ENCODE assay signal across 9 cellular contexts in genomic region chr5:140220032-140220697, GRCh38. TPM values are rescaled to one million over a fixed set of nuclear protein-coding genes. Genes with fewer than 3 reads are reported as not detected.
DNase-seq lines count a peak whose midpoint lies in the region; ATAC-seq and TF ChIP-seq lines count a peak whose summit lies in the region.
"Had no signal": no experiment of that assay in that cellular context is flagged by ENCODE, and none has a peak within 500 bp of the region (broad histone marks: within the 10 kb centered on the region; RNA-seq: fewer than 3 reads in every experiment).

No MANE protein-coding gene starts in this region.

- H3K9me3 Mint-ChIP-seq in nephron progenitor cell = no peaks in the 10 kb centered on the region
- H3K9me3 Mint-ChIP-seq in CD4-positive, alpha-beta T cell = no peaks in the 10 kb centered on the region

- no peak overlapping the region for H3K4me3 ChIP-seq in AG10803 (ENCODE audit: low read length)
- no peak overlapping the region for H3K4me3 ChIP-seq in foreskin fibroblast (ENCODE audit: low read depth in 1 of 2, low read length in 2 of 2)
- H3K4me3 ChIP-seq: SK-N-MC had no signal

- H3K27me3 Mint-ChIP-seq in nephron progenitor cell (ENCODE audit: low read depth, poor library complexity) = peaks cover 3% of the 10 kb centered on the region
- H3K27me3 Mint-ChIP-seq in CD4-positive, alpha-beta T cell = no peaks in the 10 kb centered on the region

- no peaks in the 10 kb centered on the region for H3K9me3 ChIP-seq in CD4-positive, alpha-beta T cell (ENCODE audit: control insufficient read depth, low read length)

- POLR2A ChIA-PET in CD4-positive, alpha-beta T cell (lab: Charles Lee) = no interaction called here

- H3K36me3 Mint-ChIP-seq in nephron progenitor cell (ENCODE audit: low read depth) = peaks cover 7% of the 10 kb centered on the region
- no peaks in the 10 kb centered on the region for H3K36me3 Mint-ChIP-seq in CD4-positive, alpha-beta T cell (ENCODE audit: low read depth)

- H3K4me1 Mint-ChIP-seq in nephron progenitor cell = peaks cover 18% of the 10 kb centered on the region
- H3K4me1 Mint-ChIP-seq in CD4-positive, alpha-beta T cell (ENCODE audit: low read depth) = no peaks in the 10 kb centered on the region

- H3K27ac ChIP-seq in CD4-positive, alpha-beta T cell (ENCODE audit: low read depth, low read length) = no peak overlapping the region
- H3K27ac ChIP-seq: SK-N-MC had no signal

- DNase-seq in AG10803 (ENCODE audit: low read depth) = peak; percentile 29
- peak; percentile 33 to 56 for DNase-seq in foreskin fibroblast
- no peak for DNase-seq in nephron progenitor cell
- no peak for DNase-seq in NCI-H524 (lab: John Stamatoyannopoulos, UW)
- DNase-seq in NCI-H187 treated with DMSO at 0.1 percent for 48 hours (lab: John Stamatoyannopoulos, UW) = no peak
- no peak for DNase-seq in CD4-positive, alpha-beta T cell

- no peak overlapping the region for H3K4me3 Mint-ChIP-seq in nephron progenitor cell
- no peak overlapping the region for H3K4me3 Mint-ChIP-seq in CD4-positive, alpha-beta T cell

- ATAC-seq in GM19351 (IDR thresholded peaks at IDR 0.05; ENCODE audit: unreplicated experiment) (peak; percentile 52), HG03571 (IDR thresholded peaks at IDR 0.05; ENCODE audit: unreplicated experiment) (peak; percentile 69)
- ATAC-seq in CD4-positive, alpha-beta T cell (ENCODE audit: poor library complexity) = no peak

- no peak overlapping the region for H3K27ac Mint-ChIP-seq in nephron progenitor cell
- H3K27ac Mint-ChIP-seq in CD4-positive, alpha-beta T cell = no peak overlapping the region

- intact Hi-C loops in CD4-positive, alpha-beta T cell (cut with DNase I, micrococcal nuclease) = no loop called here

- CTCF ChIA-PET in CD4-positive, alpha-beta T cell (lab: Charles Lee) = no interaction called here

- TF ChIP-seq CTCF in AG10803 (conservative IDR thresholded peaks at IDR 0.05; ENCODE audit: low read length) (no peak), foreskin fibroblast (IDR thresholded peaks at IDR 0.05; ENCODE audit: low read depth, low read length) (no peak), nephron progenitor cell (IDR thresholded peaks at IDR 0.05) (no peak)
- TF ChIP-seq CTCF in CD4-positive, alpha-beta T cell (IDR thresholded peaks at IDR 0.05) = no peak

- H3K27me3 ChIP-seq in CD4-positive, alpha-beta T cell (ENCODE audit: control insufficient read depth, insufficient read depth, low read length) = no peaks in the 10 kb centered on the region

RNA-seq across cellular contexts. Expression of gene CYSTM1, which starts 45.2 kb away (rescaled TPM):
- 1 to 10 TPM; 7.2 to 7.4 TPM for total RNA-seq in CD4-positive, alpha-beta T cell

Comparison
In these comparisons a context has a peak if more than half of its experiments do, and no peak if none do; other contexts are left out.
1. DNase-seq: peak in AG10803 (single experiment) and foreskin fibroblast (2 of 2); none in nephron progenitor cell (single experiment), NCI-H524 (0 of 2), NCI-H187 treated with DMSO at 0.1 percent for 48 hours (single experiment) and CD4-positive, alpha-beta T cell (0 of 10).